ENCODE assay signal across 33 cellular contexts in the genomic region with DNA sequence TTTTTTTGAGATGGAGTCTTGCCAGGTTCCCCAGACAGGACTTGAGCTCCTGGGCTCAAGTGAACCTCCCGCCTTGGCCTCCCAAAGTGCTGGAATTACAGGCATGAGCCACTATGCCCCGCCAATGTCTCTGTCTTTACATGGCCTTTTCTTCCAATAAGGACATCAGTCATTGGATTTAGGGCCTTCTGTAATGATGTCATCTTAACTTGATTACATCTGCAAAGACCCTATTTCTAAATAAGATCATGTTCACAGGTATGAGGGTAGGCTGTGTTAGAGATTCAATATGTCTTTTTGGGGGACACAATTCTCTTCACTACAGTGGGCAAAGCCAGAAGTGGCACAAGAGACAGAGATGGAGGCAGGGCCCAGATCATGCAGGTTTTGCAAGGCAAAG.
"Had no signal": no experiment of that assay in that cellular context is flagged by ENCODE, and none has a peak within 500 bp of the region (broad histone marks: within the 10 kb centered on the region; RNA-seq: fewer than 3 reads in every experiment).

No MANE protein-coding gene starts in this region.

- ATAC-seq: activated naive CD4-positive, alpha-beta T cell treated with anti-CD3 and anti-CD28 coated beads, Interleukin-2, amount 50 U/mL, for 72 hours; activated naive CD8-positive, alpha-beta T cell treated with anti-CD3 and anti-CD28 coated beads, Interleukin-2, amount 50 U/mL, for 24 hours; activated T-cell treated with anti-CD3 and anti-CD28 coated beads, Interleukin-2, amount 50 U/mL, for 4 hours; activated T-cell treated with anti-CD3 and anti-CD28 coated beads, Interleukin-2, amount 50 U/mL, for 72 hours; activated T-helper 17 cell treated with anti-CD3 and anti-CD28 coated beads, Interleukin-2, amount 50 U/mL, for 72 hours; body of pancreas had no signal

- H3K27me3 ChIP-seq: ascending aorta, body of pancreas, brain microvascular endothelial cell, cardiac muscle cell had no signal

- H3K4me1 ChIP-seq: adrenal gland, ascending aorta, body of pancreas had no signal

- H3K36me3 ChIP-seq: adrenal gland, ascending aorta, brain microvascular endothelial cell, cardiac muscle cell had no signal

- FAIRE-seq: astrocyte, bronchial epithelial cell had no signal

- H3K27ac ChIP-seq: adrenal gland, ascending aorta, body of pancreas, brain microvascular endothelial cell, cardiac muscle cell had no signal

- H3K9me3 ChIP-seq: adrenal gland, ascending aorta, body of pancreas had no signal

- DNase-seq: activated effector memory CD4-positive, alpha-beta T cell treated with anti-CD3 and anti-CD28 coated beads, Interleukin-2, amount 50 U/mL, for 16 hours; activated effector memory CD4-positive, alpha-beta T cell treated with Interleukin-2 at 50 U/mL for 16 hours; activated gamma-delta T cell; activated gamma-delta T cell treated with Interleukin-2 at 50 U/mL for 16 hours; activated naive CD4-positive, alpha-beta T cell; activated naive CD4-positive, alpha-beta T cell treated with anti-CD3 and anti-CD28 coated beads for 36 hours; activated naive CD4-positive, alpha-beta T cell treated with anti-CD3 and anti-CD28 coated beads, Interleukin-2, amount 10 ng/mL, durations not matched to agents 7 days and 5 days; activated naive CD4-positive, alpha-beta T cell treated with anti-CD3 and anti-CD28 coated beads, Interleukin-2, amount 50 U/mL, for 16 hours; activated naive CD4-positive, alpha-beta T cell treated with Interleukin-2 at 50 U/mL for 16 hours; activated naive CD8-positive, alpha-beta T cell treated with anti-CD3 and anti-CD28 coated beads for 36 hours; activated naive CD8-positive, alpha-beta T cell treated with anti-CD3 and anti-CD28 coated beads, Interleukin-2, amount 10 ng/mL, durations not matched to agents 7 days and 5 days; activated naive CD8-positive, alpha-beta T cell treated with anti-CD3 and anti-CD28 coated beads, Interleukin-2, amount 50 U/mL, for 24 hours; activated T-cell treated with anti-CD3 and anti-CD28 coated beads, Interleukin-2, amount 50 U/mL, for 1 hour; activated T-cell treated with anti-CD3 and anti-CD28 coated beads, Interleukin-2, amount 50 U/mL, for 24 hours; activated T-cell treated with anti-CD3 and anti-CD28 coated beads, Interleukin-2, amount 50 U/mL, for 4 hours; activated T-cell treated with anti-CD3 and anti-CD28 coated beads, Interleukin-2, amount 50 U/mL, for 48 hours; activated T-cell treated with anti-CD3 and anti-CD28 coated beads, Interleukin-2, amount 50 U/mL, for 72 hours; adrenal gland; amniotic stem cell; amygdala; anterior cingulate cortex; aorta; body of pancreas; brain microvascular endothelial cell; caudate nucleus; central memory CD4-positive, alpha-beta T cell; cerebellar nuclear complex had no signal

- H3K4me3 ChIP-seq: adrenal gland, ascending aorta, body of pancreas, cardiac muscle cell had no signal
